1 cellular context compared by ENCODE assay signal in genomic region chr17:59238904-59239303, GRCh38.
A peak's percentile ranks its signal among the peaks of the same experiment; 100 is the strongest.
TF ChIP-seq lines count a peak whose summit lies in the region.

No MANE protein-coding gene starts in this region.

TF ChIP-seq in HepG2, 621 proteins besides CTCF, POLR2A, EP300 and RAD21:
- TF ChIP-seq LCORL (IDR thresholded peaks at IDR 0.05) (0 out of 2 replicates have a peak, but pooled peaks have one; percentile 33), LCORL (CRISPR knock-in tag; IDR thresholded peaks at IDR 0.05) (no peak), BORCS8-MEF2B (CRISPR knock-in tag; IDR thresholded peaks at IDR 0.05) (no peak)
